ENCODE assay signal across 1 cellular context in the genomic region with DNA sequence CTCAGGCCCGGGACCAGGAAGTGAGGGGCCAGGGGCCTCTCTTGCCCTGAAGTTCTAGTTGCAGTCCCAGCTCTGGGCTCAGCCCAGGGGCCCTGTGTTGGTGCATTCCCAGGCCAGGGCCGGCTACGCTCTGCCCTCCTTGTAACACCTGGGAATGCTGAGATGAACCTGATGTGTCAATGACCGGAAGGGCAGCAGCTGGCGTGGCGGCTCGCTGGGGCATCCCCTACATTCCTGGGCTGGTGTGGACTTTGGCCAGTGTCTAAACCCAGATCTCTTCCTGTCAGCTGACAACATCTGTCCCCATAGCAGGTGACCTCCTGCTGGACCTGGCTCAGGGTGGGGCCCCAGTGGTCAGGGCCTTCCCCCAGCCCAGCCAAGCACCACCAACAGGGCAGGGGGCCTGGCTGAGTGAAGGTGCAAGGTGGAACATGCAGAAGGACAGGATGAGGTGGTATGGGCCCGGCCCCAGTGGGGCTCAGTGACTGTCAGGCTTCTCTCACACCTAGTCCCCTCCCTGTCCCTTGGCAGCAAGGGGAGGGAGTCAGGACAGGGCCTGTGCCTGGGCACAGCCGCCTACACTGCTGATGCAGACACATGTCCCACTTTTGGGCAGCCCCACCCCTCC.
TF ChIP-seq lines count a peak whose summit lies in the region.

No MANE protein-coding gene starts in this region.

TF ChIP-seq in HepG2, 621 proteins besides CTCF, POLR2A, EP300 and RAD21 (continued from another document and continues in another):
- TF ChIP-seq, protein P1, sequence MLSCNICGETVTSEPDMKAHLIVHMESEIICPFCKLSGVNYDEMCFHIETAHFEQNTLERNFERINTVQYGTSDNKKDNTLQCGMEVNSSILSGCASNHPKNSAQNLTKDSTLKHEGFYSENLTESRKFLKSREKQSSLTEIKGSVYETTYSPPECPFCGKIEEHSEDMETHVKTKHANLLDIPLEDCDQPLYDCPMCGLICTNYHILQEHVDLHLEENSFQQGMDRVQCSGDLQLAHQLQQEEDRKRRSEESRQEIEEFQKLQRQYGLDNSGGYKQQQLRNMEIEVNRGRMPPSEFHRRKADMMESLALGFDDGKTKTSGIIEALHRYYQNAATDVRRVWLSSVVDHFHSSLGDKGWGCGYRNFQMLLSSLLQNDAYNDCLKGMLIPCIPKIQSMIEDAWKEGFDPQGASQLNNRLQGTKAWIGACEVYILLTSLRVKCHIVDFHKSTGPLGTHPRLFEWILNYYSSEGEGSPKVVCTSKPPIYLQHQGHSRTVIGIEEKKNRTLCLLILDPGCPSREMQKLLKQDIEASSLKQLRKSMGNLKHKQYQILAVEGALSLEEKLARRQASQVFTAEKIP (CRISPR knock-in tag; IDR thresholded peaks at IDR 0.05; ENCODE audit: borderline replicate concordance): no peak
- TF ChIP-seq ZNF383 (CRISPR knock-in tag; IDR thresholded peaks at IDR 0.05; ENCODE audit: borderline replicate concordance): no peak
- TF ChIP-seq, protein P2, sequence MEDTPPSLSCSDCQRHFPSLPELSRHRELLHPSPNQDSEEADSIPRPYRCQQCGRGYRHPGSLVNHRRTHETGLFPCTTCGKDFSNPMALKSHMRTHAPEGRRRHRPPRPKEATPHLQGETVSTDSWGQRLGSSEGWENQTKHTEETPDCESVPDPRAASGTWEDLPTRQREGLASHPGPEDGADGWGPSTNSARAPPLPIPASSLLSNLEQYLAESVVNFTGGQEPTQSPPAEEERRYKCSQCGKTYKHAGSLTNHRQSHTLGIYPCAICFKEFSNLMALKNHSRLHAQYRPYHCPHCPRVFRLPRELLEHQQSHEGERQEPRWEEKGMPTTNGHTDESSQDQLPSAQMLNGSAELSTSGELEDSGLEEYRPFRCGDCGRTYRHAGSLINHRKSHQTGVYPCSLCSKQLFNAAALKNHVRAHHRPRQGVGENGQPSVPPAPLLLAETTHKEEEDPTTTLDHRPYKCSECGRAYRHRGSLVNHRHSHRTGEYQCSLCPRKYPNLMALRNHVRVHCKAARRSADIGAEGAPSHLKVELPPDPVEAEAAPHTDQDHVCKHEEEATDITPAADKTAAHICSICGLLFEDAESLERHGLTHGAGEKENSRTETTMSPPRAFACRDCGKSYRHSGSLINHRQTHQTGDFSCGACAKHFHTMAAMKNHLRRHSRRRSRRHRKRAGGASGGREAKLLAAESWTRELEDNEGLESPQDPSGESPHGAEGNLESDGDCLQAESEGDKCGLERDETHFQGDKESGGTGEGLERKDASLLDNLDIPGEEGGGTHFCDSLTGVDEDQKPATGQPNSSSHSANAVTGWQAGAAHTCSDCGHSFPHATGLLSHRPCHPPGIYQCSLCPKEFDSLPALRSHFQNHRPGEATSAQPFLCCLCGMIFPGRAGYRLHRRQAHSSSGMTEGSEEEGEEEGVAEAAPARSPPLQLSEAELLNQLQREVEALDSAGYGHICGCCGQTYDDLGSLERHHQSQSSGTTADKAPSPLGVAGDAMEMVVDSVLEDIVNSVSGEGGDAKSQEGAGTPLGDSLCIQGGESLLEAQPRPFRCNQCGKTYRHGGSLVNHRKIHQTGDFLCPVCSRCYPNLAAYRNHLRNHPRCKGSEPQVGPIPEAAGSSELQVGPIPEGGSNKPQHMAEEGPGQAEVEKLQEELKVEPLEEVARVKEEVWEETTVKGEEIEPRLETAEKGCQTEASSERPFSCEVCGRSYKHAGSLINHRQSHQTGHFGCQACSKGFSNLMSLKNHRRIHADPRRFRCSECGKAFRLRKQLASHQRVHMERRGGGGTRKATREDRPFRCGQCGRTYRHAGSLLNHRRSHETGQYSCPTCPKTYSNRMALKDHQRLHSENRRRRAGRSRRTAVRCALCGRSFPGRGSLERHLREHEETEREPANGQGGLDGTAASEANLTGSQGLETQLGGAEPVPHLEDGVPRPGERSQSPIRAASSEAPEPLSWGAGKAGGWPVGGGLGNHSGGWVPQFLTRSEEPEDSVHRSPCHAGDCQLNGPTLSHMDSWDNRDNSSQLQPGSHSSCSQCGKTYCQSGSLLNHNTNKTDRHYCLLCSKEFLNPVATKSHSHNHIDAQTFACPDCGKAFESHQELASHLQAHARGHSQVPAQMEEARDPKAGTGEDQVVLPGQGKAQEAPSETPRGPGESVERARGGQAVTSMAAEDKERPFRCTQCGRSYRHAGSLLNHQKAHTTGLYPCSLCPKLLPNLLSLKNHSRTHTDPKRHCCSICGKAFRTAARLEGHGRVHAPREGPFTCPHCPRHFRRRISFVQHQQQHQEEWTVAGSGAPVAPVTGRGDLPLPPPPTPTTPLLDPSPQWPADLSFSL (CRISPR knock-in tag; IDR thresholded peaks at IDR 0.05): no peak
- TF ChIP-seq ZNF251 (CRISPR knock-in tag; IDR thresholded peaks at IDR 0.05): no peak
- TF ChIP-seq, protein P3, sequence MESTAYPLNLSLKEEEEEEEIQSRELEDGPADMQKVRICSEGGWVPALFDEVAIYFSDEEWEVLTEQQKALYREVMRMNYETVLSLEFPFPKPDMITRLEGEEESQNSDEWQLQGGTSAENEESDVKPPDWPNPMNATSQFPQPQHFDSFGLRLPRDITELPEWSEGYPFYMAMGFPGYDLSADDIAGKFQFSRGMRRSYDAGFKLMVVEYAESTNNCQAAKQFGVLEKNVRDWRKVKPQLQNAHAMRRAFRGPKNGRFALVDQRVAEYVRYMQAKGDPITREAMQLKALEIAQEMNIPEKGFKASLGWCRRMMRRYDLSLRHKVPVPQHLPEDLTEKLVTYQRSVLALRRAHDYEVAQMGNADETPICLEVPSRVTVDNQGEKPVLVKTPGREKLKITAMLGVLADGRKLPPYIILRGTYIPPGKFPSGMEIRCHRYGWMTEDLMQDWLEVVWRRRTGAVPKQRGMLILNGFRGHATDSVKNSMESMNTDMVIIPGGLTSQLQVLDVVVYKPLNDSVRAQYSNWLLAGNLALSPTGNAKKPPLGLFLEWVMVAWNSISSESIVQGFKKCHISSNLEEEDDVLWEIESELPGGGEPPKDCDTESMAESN (CRISPR knock-in tag; conservative IDR thresholded peaks at IDR 0.05): peak; percentile 93
- TF ChIP-seq NR2F6 (IDR thresholded peaks at IDR 0.05): peak; percentile 86
- TF ChIP-seq NR2F6 (CRISPR knock-in tag; IDR thresholded peaks at IDR 0.05): peak; percentile 98
- TF ChIP-seq, protein P4, sequence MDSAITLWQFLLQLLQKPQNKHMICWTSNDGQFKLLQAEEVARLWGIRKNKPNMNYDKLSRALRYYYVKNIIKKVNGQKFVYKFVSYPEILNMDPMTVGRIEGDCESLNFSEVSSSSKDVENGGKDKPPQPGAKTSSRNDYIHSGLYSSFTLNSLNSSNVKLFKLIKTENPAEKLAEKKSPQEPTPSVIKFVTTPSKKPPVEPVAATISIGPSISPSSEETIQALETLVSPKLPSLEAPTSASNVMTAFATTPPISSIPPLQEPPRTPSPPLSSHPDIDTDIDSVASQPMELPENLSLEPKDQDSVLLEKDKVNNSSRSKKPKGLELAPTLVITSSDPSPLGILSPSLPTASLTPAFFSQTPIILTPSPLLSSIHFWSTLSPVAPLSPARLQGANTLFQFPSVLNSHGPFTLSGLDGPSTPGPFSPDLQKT (CRISPR knock-in tag; IDR thresholded peaks at IDR 0.05; ENCODE audit: borderline replicate concordance): 0 out of 2 replicates have a peak, but pooled peaks have one; percentile 63
- TF ChIP-seq KLF15 (CRISPR knock-in tag; IDR thresholded peaks at IDR 0.05; ENCODE audit: borderline replicate concordance): no peak
- peak; percentile 67; the same call in 1 of the 2 replicates for TF ChIP-seq ZNF441 (CRISPR knock-in tag; IDR thresholded peaks at IDR 0.05; ENCODE audit: borderline replicate concordance)
- peak; percentile 97; the same call in 1 of the 2 replicates for TF ChIP-seq ZNF337 (CRISPR knock-in tag; IDR thresholded peaks at IDR 0.05; ENCODE audit: borderline replicate concordance, low read depth)
- TF ChIP-seq, protein P5, sequence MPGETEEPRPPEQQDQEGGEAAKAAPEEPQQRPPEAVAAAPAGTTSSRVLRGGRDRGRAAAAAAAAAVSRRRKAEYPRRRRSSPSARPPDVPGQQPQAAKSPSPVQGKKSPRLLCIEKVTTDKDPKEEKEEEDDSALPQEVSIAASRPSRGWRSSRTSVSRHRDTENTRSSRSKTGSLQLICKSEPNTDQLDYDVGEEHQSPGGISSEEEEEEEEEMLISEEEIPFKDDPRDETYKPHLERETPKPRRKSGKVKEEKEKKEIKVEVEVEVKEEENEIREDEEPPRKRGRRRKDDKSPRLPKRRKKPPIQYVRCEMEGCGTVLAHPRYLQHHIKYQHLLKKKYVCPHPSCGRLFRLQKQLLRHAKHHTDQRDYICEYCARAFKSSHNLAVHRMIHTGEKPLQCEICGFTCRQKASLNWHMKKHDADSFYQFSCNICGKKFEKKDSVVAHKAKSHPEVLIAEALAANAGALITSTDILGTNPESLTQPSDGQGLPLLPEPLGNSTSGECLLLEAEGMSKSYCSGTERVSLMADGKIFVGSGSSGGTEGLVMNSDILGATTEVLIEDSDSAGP (CRISPR knock-in tag; IDR thresholded peaks at IDR 0.05; ENCODE audit: borderline replicate concordance): peak; percentile 89
- TF ChIP-seq ZFP36L2 (CRISPR knock-in tag; IDR thresholded peaks at IDR 0.05): no peak
- TF ChIP-seq BORCS8-MEF2B (CRISPR knock-in tag; IDR thresholded peaks at IDR 0.05): peak; percentile 89
- TF ChIP-seq CENPX (CRISPR knock-in tag; IDR thresholded peaks at IDR 0.05): no peak
- TF ChIP-seq, protein P6, sequence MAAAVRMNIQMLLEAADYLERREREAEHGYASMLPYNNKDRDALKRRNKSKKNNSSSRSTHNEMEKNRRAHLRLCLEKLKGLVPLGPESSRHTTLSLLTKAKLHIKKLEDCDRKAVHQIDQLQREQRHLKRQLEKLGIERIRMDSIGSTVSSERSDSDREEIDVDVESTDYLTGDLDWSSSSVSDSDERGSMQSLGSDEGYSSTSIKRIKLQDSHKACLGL (CRISPR knock-in tag; IDR thresholded peaks at IDR 0.05): 0 out of 2 replicates have a peak, but pooled peaks have one; percentile 48
- TF ChIP-seq HMG20B (CRISPR knock-in tag; conservative IDR thresholded peaks at IDR 0.05): peak; percentile 88
- TF ChIP-seq, protein P7, sequence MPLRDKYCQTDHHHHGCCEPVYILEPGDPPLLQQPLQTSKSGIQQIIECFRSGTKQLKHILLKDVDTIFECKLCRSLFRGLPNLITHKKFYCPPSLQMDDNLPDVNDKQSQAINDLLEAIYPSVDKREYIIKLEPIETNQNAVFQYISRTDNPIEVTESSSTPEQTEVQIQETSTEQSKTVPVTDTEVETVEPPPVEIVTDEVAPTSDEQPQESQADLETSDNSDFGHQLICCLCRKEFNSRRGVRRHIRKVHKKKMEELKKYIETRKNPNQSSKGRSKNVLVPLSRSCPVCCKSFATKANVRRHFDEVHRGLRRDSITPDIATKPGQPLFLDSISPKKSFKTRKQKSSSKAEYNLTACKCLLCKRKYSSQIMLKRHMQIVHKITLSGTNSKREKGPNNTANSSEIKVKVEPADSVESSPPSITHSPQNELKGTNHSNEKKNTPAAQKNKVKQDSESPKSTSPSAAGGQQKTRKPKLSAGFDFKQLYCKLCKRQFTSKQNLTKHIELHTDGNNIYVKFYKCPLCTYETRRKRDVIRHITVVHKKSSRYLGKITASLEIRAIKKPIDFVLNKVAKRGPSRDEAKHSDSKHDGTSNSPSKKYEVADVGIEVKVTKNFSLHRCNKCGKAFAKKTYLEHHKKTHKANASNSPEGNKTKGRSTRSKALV (CRISPR knock-in tag; IDR thresholded peaks at IDR 0.05): peak; percentile 77
- TF ChIP-seq HNRNPLL (IDR thresholded peaks at IDR 0.05; ENCODE audit: low read depth, low read length, poor library complexity, severe bottlenecking): peak; percentile 52
- TF ChIP-seq ZNF274 (CRISPR knock-in tag; IDR thresholded peaks at IDR 0.05): peak; percentile 75; the same call in 1 of the 2 replicates
- TF ChIP-seq, protein P8, sequence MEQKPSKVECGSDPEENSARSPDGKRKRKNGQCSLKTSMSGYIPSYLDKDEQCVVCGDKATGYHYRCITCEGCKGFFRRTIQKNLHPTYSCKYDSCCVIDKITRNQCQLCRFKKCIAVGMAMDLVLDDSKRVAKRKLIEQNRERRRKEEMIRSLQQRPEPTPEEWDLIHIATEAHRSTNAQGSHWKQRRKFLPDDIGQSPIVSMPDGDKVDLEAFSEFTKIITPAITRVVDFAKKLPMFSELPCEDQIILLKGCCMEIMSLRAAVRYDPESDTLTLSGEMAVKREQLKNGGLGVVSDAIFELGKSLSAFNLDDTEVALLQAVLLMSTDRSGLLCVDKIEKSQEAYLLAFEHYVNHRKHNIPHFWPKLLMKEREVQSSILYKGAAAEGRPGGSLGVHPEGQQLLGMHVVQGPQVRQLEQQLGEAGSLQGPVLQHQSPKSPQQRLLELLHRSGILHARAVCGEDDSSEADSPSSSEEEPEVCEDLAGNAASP (CRISPR knock-in tag; IDR thresholded peaks at IDR 0.05; ENCODE audit: borderline replicate concordance): peak; percentile 95
- TF ChIP-seq ZNF12 (CRISPR knock-in tag; IDR thresholded peaks at IDR 0.05): peak; percentile 84
- TF ChIP-seq, protein P9, sequence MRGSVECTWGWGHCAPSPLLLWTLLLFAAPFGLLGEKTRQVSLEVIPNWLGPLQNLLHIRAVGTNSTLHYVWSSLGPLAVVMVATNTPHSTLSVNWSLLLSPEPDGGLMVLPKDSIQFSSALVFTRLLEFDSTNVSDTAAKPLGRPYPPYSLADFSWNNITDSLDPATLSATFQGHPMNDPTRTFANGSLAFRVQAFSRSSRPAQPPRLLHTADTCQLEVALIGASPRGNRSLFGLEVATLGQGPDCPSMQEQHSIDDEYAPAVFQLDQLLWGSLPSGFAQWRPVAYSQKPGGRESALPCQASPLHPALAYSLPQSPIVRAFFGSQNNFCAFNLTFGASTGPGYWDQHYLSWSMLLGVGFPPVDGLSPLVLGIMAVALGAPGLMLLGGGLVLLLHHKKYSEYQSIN (CRISPR knock-in tag; IDR thresholded peaks at IDR 0.05; ENCODE audit: borderline replicate concordance): no peak
- TF ChIP-seq RNF2 (conservative IDR thresholded peaks at IDR 0.05; ENCODE audit: low read depth): no peak
- peak; percentile 100 for TF ChIP-seq NFKBIZ (CRISPR knock-in tag; IDR thresholded peaks at IDR 0.05)
- TF ChIP-seq, protein P10, sequence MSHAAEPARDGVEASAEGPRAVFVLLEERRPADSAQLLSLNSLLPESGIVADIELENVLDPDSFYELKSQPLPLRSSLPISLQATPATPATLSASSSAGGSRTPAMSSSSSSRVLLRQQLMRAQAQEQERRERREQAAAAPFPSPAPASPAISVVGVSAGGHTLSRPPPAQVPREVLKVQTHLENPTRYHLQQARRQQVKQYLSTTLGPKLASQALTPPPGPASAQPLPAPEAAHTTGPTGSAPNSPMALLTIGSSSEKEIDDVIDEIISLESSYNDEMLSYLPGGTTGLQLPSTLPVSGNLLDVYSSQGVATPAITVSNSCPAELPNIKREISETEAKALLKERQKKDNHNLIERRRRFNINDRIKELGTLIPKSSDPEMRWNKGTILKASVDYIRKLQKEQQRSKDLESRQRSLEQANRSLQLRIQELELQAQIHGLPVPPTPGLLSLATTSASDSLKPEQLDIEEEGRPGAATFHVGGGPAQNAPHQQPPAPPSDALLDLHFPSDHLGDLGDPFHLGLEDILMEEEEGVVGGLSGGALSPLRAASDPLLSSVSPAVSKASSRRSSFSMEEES (CRISPR knock-in tag; IDR thresholded peaks at IDR 0.05): peak; percentile 100
- TF ChIP-seq KAT7 (CRISPR knock-in tag; IDR thresholded peaks at IDR 0.05; ENCODE audit: borderline replicate concordance): peak; percentile 79; the same call in 1 of the 2 replicates
- TF ChIP-seq ZFX (CRISPR knock-in tag; IDR thresholded peaks at IDR 0.05; ENCODE audit: low read depth): peak; percentile 91
- no peak for TF ChIP-seq ZNF557 (CRISPR knock-in tag; IDR thresholded peaks at IDR 0.05)
- TF ChIP-seq, protein P11, sequence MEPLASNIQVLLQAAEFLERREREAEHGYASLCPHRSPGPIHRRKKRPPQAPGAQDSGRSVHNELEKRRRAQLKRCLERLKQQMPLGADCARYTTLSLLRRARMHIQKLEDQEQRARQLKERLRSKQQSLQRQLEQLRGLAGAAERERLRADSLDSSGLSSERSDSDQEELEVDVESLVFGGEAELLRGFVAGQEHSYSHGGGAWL (CRISPR knock-in tag; IDR thresholded peaks at IDR 0.05): peak; percentile 76; the same call in 1 of the 2 replicates
- peak; percentile 46; the same call in 1 of the 2 replicates for TF ChIP-seq ZNF230 (CRISPR knock-in tag; IDR thresholded peaks at IDR 0.05)
- TF ChIP-seq BCL6 (CRISPR knock-in tag; IDR thresholded peaks at IDR 0.05): peak; percentile 95
- TF ChIP-seq ZNF296 (CRISPR knock-in tag; conservative IDR thresholded peaks at IDR 0.05): peak; percentile 100
- TF ChIP-seq ZNF768 (CRISPR knock-in tag; IDR thresholded peaks at IDR 0.05): peak; percentile 53; the same call in 1 of the 2 replicates
